In genomic region chr5:113169720-113170119, GRCh38 we compare ENCODE assay signal across 29 cellular contexts.
DNase-seq lines count a peak whose midpoint lies in the region; ATAC-seq, FAIRE-seq and TF ChIP-seq lines count a peak whose summit lies in the region.
"Had no signal": no experiment of that assay in that cellular context is flagged by ENCODE, and none has a peak within 500 bp of the region (broad histone marks: within the 10 kb centered on the region; RNA-seq: fewer than 3 reads in every experiment).

No MANE protein-coding gene starts in this region.

- no peak overlapping the region for H2AFZ ChIP-seq in mammary epithelial cell (ENCODE audit: low read depth, low read length)
- H2AFZ ChIP-seq: GM23248 had no signal

- H4K20me1 ChIP-seq in mammary epithelial cell (ENCODE audit: insufficient read depth, low read length): no peaks in the 10 kb centered on the region

- peaks cover 39% of the 10 kb centered on the region for H3K79me2 ChIP-seq in mammary epithelial cell (ENCODE audit: insufficient read depth, low read length)

- in situ Hi-C loops in mammary epithelial cell (cut with MboI; ENCODE audit: low sequenced_read_pairs in 2 of 2): no loop called here

- TF ChIP-seq POLR2A in body of pancreas (IDR thresholded peaks at IDR 0.05) (no peak), GM12892 (IDR thresholded peaks at IDR 0.05; ENCODE audit: low read depth, low read length) (no peak)

- FAIRE-seq in GM12892 (lab: Jason Lieb, UNC): no peak

- TF ChIP-seq CTCF in MCF 10A (IDR thresholded peaks at IDR 0.05; ENCODE audit: unreplicated experiment) (no peak), mammary epithelial cell (conservative IDR thresholded peaks at IDR 0.05 in 1 of 2, IDR thresholded peaks at IDR 0.05 in 1 of 2; ENCODE audit: extremely low read depth in 1 of 2, insufficient read depth in 1 of 2, low read depth in 1 of 2, low read length in 2 of 2) (no peak), cardiac fibroblast (IDR thresholded peaks at IDR 0.05; ENCODE audit: low read depth, low read length) (no peak), fibroblast of pulmonary artery (IDR thresholded peaks at IDR 0.05; ENCODE audit: low read length, missing control alignments) (no peak), body of pancreas (IDR thresholded peaks at IDR 0.05) (no peak)

- DNase-seq in MCF 10A (ENCODE audit: unreplicated experiment): peak; percentile 24
- no peak for DNase-seq in mammary epithelial cell
- peak; percentile 12 to 39 for DNase-seq in cardiac fibroblast (ENCODE audit: low read depth in 2 of 2)
- DNase-seq in fibroblast of pulmonary artery (ENCODE audit: low read depth): peak; percentile 55
- no peak for DNase-seq in body of pancreas
- DNase-seq in stimulated activated CD4-positive, alpha-beta T cell treated with anti-CD3 and anti-CD28 coated beads, Interleukin-2, amount 100 ng/mL, for 24 hours: no peak
- no peak for DNase-seq in Kasumi-1 (lab: John Stamatoyannopoulos, UW)
- no peak for DNase-seq in GM12892 (ENCODE audit: insufficient read length)
- DNase-seq: activated CD4-positive, alpha-beta T cell treated with anti-CD3 and anti-CD28 coated beads for 1 hour; activated CD8-positive, alpha-beta T cell treated with anti-CD3 and anti-CD28 coated beads, Interleukin-2, amount 10 ng/mL, durations not matched to agents 7 days and 5 days; activated gamma-delta T cell treated with Interleukin-2 at 50 U/mL for 16 hours; activated naive CD8-positive, alpha-beta T cell treated with anti-CD3 and anti-CD28 coated beads, Interleukin-2, amount 50 U/mL, for 24 hours; CD8-positive, alpha-beta memory T cell; DMS53; effector memory CD4-positive, alpha-beta T cell; GDM1; GM23248; heart left ventricle; Karpas-422; naive B cell; NCI-H1092 treated with DMSO at 0.1 percent for 48 hours; NCI-H187 treated with DMSO at 0.1 percent for 48 hours; NCI-H82; nucleus accumbens; T-helper 1 cell had no signal

- no peak overlapping the region for H3K27ac Mint-ChIP-seq in MCF 10A (ENCODE audit: low read depth, unreplicated experiment)
- H3K27ac Mint-ChIP-seq: activated CD8-positive, alpha-beta T cell treated with anti-CD3 and anti-CD28 coated beads, Interleukin-2, amount 10 ng/mL, durations not matched to agents 7 days and 5 days; activated naive CD8-positive, alpha-beta T cell treated with anti-CD3 and anti-CD28 coated beads, Interleukin-2, amount 50 U/mL, for 24 hours; B cell; brain; naive B cell; stimulated activated effector memory CD8-positive, alpha-beta T cell treated with anti-CD3 and anti-CD28 coated beads, Interleukin-12 subunit alpha, Interleukin-12 subunit beta, amount 100 ng/mL, for 72 hours had no signal

- peaks cover 7% of the 10 kb centered on the region for H3K36me3 Mint-ChIP-seq in MCF 10A (ENCODE audit: insufficient read depth, unreplicated experiment)
- H3K36me3 Mint-ChIP-seq: brain; naive B cell; stimulated activated effector memory CD8-positive, alpha-beta T cell treated with anti-CD3 and anti-CD28 coated beads, Interleukin-12 subunit alpha, Interleukin-12 subunit beta, amount 100 ng/mL, for 72 hours had no signal

- no peak for ATAC-seq in body of pancreas
- ATAC-seq: activated CD8-positive, alpha-beta T cell treated with anti-CD3 and anti-CD28 coated beads, Interleukin-2, amount 10 ng/mL, durations not matched to agents 7 days and 5 days; activated naive CD8-positive, alpha-beta T cell treated with anti-CD3 and anti-CD28 coated beads, Interleukin-2, amount 50 U/mL, for 24 hours; heart left ventricle; stimulated activated effector memory CD8-positive, alpha-beta T cell treated with anti-CD3 and anti-CD28 coated beads, Interleukin-12 subunit alpha, Interleukin-12 subunit beta, amount 100 ng/mL, for 72 hours had no signal

- CTCF ChIA-PET in MCF 10A (lab: Yijun Ruan, JAX): interaction anchor here (1.0 to 2.5 kb wide), 4 partner anchors 10 to 125 kb away, joined by 3 to 7 read pairs (median 3); no protein-coding TSS in a partner anchor
- CTCF ChIA-PET in mammary epithelial cell (lab: Charles Lee; ENCODE audit: low non-redundant PET): no interaction called here

- H3K4me2 ChIP-seq in mammary epithelial cell (ENCODE audit: insufficient read depth, low read depth, low read length): no peak overlapping the region

- intact Hi-C loops in MCF 10A (cut with micrococcal nuclease) (no loop called here), mammary epithelial cell (cut with micrococcal nuclease) (no loop called here), body of pancreas (cut with DNase I) (no loop called here)

- peaks cover 44% of the 10 kb centered on the region for H3K4me1 Mint-ChIP-seq in MCF 10A (ENCODE audit: insufficient read depth, unreplicated experiment)
- H3K4me1 Mint-ChIP-seq: activated naive CD8-positive, alpha-beta T cell treated with anti-CD3 and anti-CD28 coated beads, Interleukin-2, amount 50 U/mL, for 24 hours; B cell; naive B cell; stimulated activated effector memory CD8-positive, alpha-beta T cell treated with anti-CD3 and anti-CD28 coated beads, Interleukin-12 subunit alpha, Interleukin-12 subunit beta, amount 100 ng/mL, for 72 hours had no signal

- no peak overlapping the region for H3K4me3 Mint-ChIP-seq in MCF 10A (ENCODE audit: unreplicated experiment)
- H3K4me3 Mint-ChIP-seq: activated CD8-positive, alpha-beta T cell treated with anti-CD3 and anti-CD28 coated beads, Interleukin-2, amount 10 ng/mL, durations not matched to agents 7 days and 5 days; activated naive CD8-positive, alpha-beta T cell treated with anti-CD3 and anti-CD28 coated beads, Interleukin-2, amount 50 U/mL, for 24 hours; B cell; brain; CD8-positive, alpha-beta memory T cell; naive B cell; stimulated activated effector memory CD8-positive, alpha-beta T cell treated with anti-CD3 and anti-CD28 coated beads, Interleukin-12 subunit alpha, Interleukin-12 subunit beta, amount 100 ng/mL, for 72 hours had no signal

- no peak overlapping the region for H3K9ac ChIP-seq in mammary epithelial cell (ENCODE audit: insufficient read depth, low read length)
- H3K9ac ChIP-seq: GM23248 had no signal

- H3K36me3 ChIP-seq in mammary epithelial cell (ENCODE audit: insufficient read depth, low read length): no peaks in the 10 kb centered on the region
- H3K36me3 ChIP-seq in body of pancreas (replicated peaks in 1 of 2; ENCODE audit: insufficient read depth in 1 of 2, low read depth in 2 of 2): no peaks in the 10 kb centered on the region
- H3K36me3 ChIP-seq: heart left ventricle had no signal

- dilution Hi-C loops in mammary epithelial cell (cut with HindIII; ENCODE audit: low sequenced_read_pairs): no loop called here

- no peaks in the 10 kb centered on the region for H3K27me3 Mint-ChIP-seq in MCF 10A (ENCODE audit: insufficient read depth, unreplicated experiment)

- H3K4me3 ChIP-seq in mammary epithelial cell (replicated peaks in 1 of 3; ENCODE audit: insufficient read depth in 1 of 3, low read depth in 2 of 3, low read length in 3 of 3) (no peak overlapping the region), cardiac fibroblast (replicated peaks in 1 of 2; ENCODE audit: low read depth in 2 of 2, low read length in 2 of 2) (no peak overlapping the region), fibroblast of pulmonary artery (replicated peaks; ENCODE audit: low read depth, low read length) (no peak overlapping the region), body of pancreas (no peak overlapping the region)
- H3K4me3 ChIP-seq: GM23248, heart left ventricle, skin epidermis had no signal

- H3K9me3 Mint-ChIP-seq in MCF 10A (ENCODE audit: unreplicated experiment): no peaks in the 10 kb centered on the region
- H3K9me3 Mint-ChIP-seq: activated naive CD8-positive, alpha-beta T cell treated with anti-CD3 and anti-CD28 coated beads, Interleukin-2, amount 50 U/mL, for 24 hours; brain; CD8-positive, alpha-beta memory T cell; naive B cell; stimulated activated effector memory CD8-positive, alpha-beta T cell treated with anti-CD3 and anti-CD28 coated beads, Interleukin-12 subunit alpha, Interleukin-12 subunit beta, amount 100 ng/mL, for 72 hours had no signal

- no peaks in the 10 kb centered on the region for H3K27me3 ChIP-seq in mammary epithelial cell (ENCODE audit: insufficient read depth, low read length)
- H3K27me3 ChIP-seq in body of pancreas: no peaks in the 10 kb centered on the region
- H3K27me3 ChIP-seq: heart left ventricle had no signal

- H3K27ac ChIP-seq in mammary epithelial cell (ENCODE audit: insufficient read depth, low read depth, low read length) (no peak overlapping the region), body of pancreas (no peak overlapping the region)
- H3K27ac ChIP-seq: GM23248, heart left ventricle had no signal

- WGBS in mammary epithelial cell (ENCODE audit: low coverage, missing lambda C conversion rate): 100% methylated on average over 1 of the region's 1 CpG
- 43 to 49% methylated on average over 1 of the region's 1 CpG for WGBS in body of pancreas, 2 donors

- H3K4me1 ChIP-seq in mammary epithelial cell (ENCODE audit: insufficient read depth, low read length) (peaks cover 48% of the 10 kb centered on the region), body of pancreas (no peaks in the 10 kb centered on the region)

- BruUV-seq in MCF 10A (replicated peaks; lab: Mats Ljungman, UMichigan) (no TSS peak), mammary epithelial cell (replicated peaks; lab: Mats Ljungman, UMichigan) (no TSS peak)

- POLR2A ChIA-PET in MCF 10A (lab: Yijun Ruan, JAX): interaction anchor here (0.6 to 2.6 kb wide), 13 partner anchors 9 to 323 kb away, joined by 3 to 12 read pairs (median 4); no protein-coding TSS in a partner anchor

- H3K9me3 ChIP-seq in mammary epithelial cell (replicated peaks; ENCODE audit: insufficient read depth, low read length) (no peaks in the 10 kb centered on the region), body of pancreas (no peaks in the 10 kb centered on the region)
- H3K9me3 ChIP-seq: heart left ventricle had no signal

Comparison
In these comparisons a context has a peak if more than half of its experiments do, and no peak if none do; other contexts are left out.
1. DNase-seq: peak in MCF 10A (single experiment), cardiac fibroblast (2 of 2) and fibroblast of pulmonary artery (single experiment); none in mammary epithelial cell (single experiment), body of pancreas (0 of 4), stimulated activated CD4-positive, alpha-beta T cell treated with anti-CD3 and anti-CD28 coated beads, Interleukin-2, amount 100 ng/mL, for 24 hours (0 of 2), Kasumi-1 (0 of 2) and GM12892 (single experiment).